Comparison of ENCODE assay signal across 8 cellular contexts in genomic region chr5:157574456-157575095, GRCh38.
A peak's percentile ranks its signal among the peaks of the same experiment; 100 is the strongest.
DNase-seq lines count a peak whose midpoint lies in the region; ATAC-seq lines count a peak whose summit lies in the region.

No MANE protein-coding gene starts in this region.

- peaks cover 30% of the 10 kb centered on the region for H3K4me1 Mint-ChIP-seq in activated naive CD4-positive, alpha-beta T cell treated with anti-CD3 and anti-CD28 coated beads, Interleukin-2, amount 50 U/mL, for 24 hours

- ATAC-seq in GM19463 (IDR thresholded peaks at IDR 0.05; ENCODE audit: unreplicated experiment): no peak

- peaks cover 23% of the 10 kb centered on the region for H3K4me1 ChIP-seq in HUES48 (ENCODE audit: control insufficient read depth, insufficient read depth, low read length)

- H3K4me3 ChIP-seq in HUES48 (ENCODE audit: low read depth, low read length): peak overlapping the region; percentile 86

- H3K27ac ChIP-seq in HUES48 (ENCODE audit: low read depth, low read length): no peak overlapping the region

- H3K27ac Mint-ChIP-seq in activated naive CD4-positive, alpha-beta T cell treated with anti-CD3 and anti-CD28 coated beads, Interleukin-2, amount 50 U/mL, for 24 hours: no peak overlapping the region

- H3K4me3 Mint-ChIP-seq in activated naive CD4-positive, alpha-beta T cell treated with anti-CD3 and anti-CD28 coated beads, Interleukin-2, amount 50 U/mL, for 24 hours: peak overlapping the region; percentile 99

- H3K9ac ChIP-seq in HUES48 (ENCODE audit: low read depth, low read length): no peak overlapping the region

- H3K36me3 ChIP-seq in HUES48 (ENCODE audit: control insufficient read depth, insufficient read depth, low read length): no peaks in the 10 kb centered on the region

- H3K9me3 Mint-ChIP-seq in activated naive CD4-positive, alpha-beta T cell treated with anti-CD3 and anti-CD28 coated beads, Interleukin-2, amount 50 U/mL, for 24 hours: no peaks in the 10 kb centered on the region

- peaks cover 6% of the 10 kb centered on the region for H3K27me3 Mint-ChIP-seq in activated naive CD4-positive, alpha-beta T cell treated with anti-CD3 and anti-CD28 coated beads, Interleukin-2, amount 50 U/mL, for 24 hours

- DNase-seq in iPS-NIHi11 (ENCODE audit: low spot score) (peak; percentile 34), glomerular visceral epithelial cell (ENCODE audit: extremely low spot score) (no peak), activated gamma-delta T cell treated with Interleukin-2 at 50 U/mL for 16 hours (no peak)
- DNase-seq in stimulated activated CD8-positive, alpha-beta memory T cell treated with anti-CD3 and anti-CD28 coated beads, Interleukin-4, amount 100 ng/mL, for 48 hours: peak; percentile 57
- DNase-seq in effector CD4-positive, alpha-beta T cell: no peak

- H3K27me3 ChIP-seq in HUES48 (ENCODE audit: control insufficient read depth, insufficient read depth, low read length): peaks cover 26% of the 10 kb centered on the region

- H3K9me3 ChIP-seq in HUES48 (ENCODE audit: control insufficient read depth, insufficient read depth, low read length): no peaks in the 10 kb centered on the region

- H3K36me3 Mint-ChIP-seq in activated naive CD4-positive, alpha-beta T cell treated with anti-CD3 and anti-CD28 coated beads, Interleukin-2, amount 50 U/mL, for 24 hours: no peaks in the 10 kb centered on the region

Comparison
In these comparisons a context has a peak if more than half of its experiments do, and no peak if none do; other contexts are left out.
1. DNase-seq: peak in iPS-NIHi11 (single experiment) and stimulated activated CD8-positive, alpha-beta memory T cell treated with anti-CD3 and anti-CD28 coated beads, Interleukin-4, amount 100 ng/mL, for 48 hours (single experiment); none in effector CD4-positive, alpha-beta T cell (single experiment), glomerular visceral epithelial cell (single experiment) and activated gamma-delta T cell treated with Interleukin-2 at 50 U/mL for 16 hours (single experiment).